8 cellular contexts compared by ENCODE assay signal in genomic region chr14:49641697-49642129, GRCh38. TPM values are rescaled to one million over a fixed set of nuclear protein-coding genes. Genes with fewer than 3 reads are reported as not detected.
DNase-seq lines count a peak whose midpoint lies in the region; ATAC-seq and TF ChIP-seq lines count a peak whose summit lies in the region.

No MANE protein-coding gene starts in this region.

- peak; percentile 79 for DNase-seq in DMS53 (lab: John Stamatoyannopoulos, UW)
- peak; percentile 73 for DNase-seq in LoVo (ENCODE audit: low spot score)
- DNase-seq in brain microvascular endothelial cell = peak; percentile 18
- DNase-seq in natural killer cell = no peak
- no peak for DNase-seq in NCI-H2107 (lab: John Stamatoyannopoulos, UW)
- no peak for DNase-seq in 8988T

- in situ Hi-C loops in brain microvascular endothelial cell (cut with HindIII; ENCODE audit: low pct_ligation_motif_present, low sequenced_read_pairs) = no loop called here

- peak in 1 of 3 donors; percentile 15 for ATAC-seq in natural killer cell
- ATAC-seq in GM18867 (IDR thresholded peaks at IDR 0.05; ENCODE audit: unreplicated experiment) = no peak
- no peak for ATAC-seq in HG03439 (IDR thresholded peaks at IDR 0.05; ENCODE audit: unreplicated experiment)

- H3K27ac Mint-ChIP-seq in natural killer cell = peak overlapping the region; percentile 57 to 79

- H3K4me3 Mint-ChIP-seq in natural killer cell = no peak overlapping the region

- H3K9me3 Mint-ChIP-seq in natural killer cell = no peaks in the 10 kb centered on the region

- intact Hi-C loops in natural killer cell (cut with micrococcal nuclease) = no loop called here

- no peaks in the 10 kb centered on the region for H3K27me3 Mint-ChIP-seq in natural killer cell (ENCODE audit: low read depth in 2 of 2)

- peaks cover 7% of the 10 kb centered on the region for H3K36me3 Mint-ChIP-seq in natural killer cell

- H3K27me3 ChIP-seq in brain microvascular endothelial cell (replicated peaks) = no peaks in the 10 kb centered on the region

- no peak overlapping the region for H3K27ac ChIP-seq in brain microvascular endothelial cell

- TF ChIP-seq CTCF in brain microvascular endothelial cell (IDR thresholded peaks at IDR 0.05; ENCODE audit: low read depth, low read length, missing control alignments) (no peak), natural killer cell (IDR thresholded peaks at IDR 0.05) (no peak)

- peaks cover 22 to 33% of the 10 kb centered on the region in 2 donors for H3K4me1 Mint-ChIP-seq in natural killer cell

- H3K36me3 ChIP-seq in brain microvascular endothelial cell (replicated peaks) = no peaks in the 10 kb centered on the region

- no peak overlapping the region for H3K4me3 ChIP-seq in brain microvascular endothelial cell (ENCODE audit: low read depth, low read length)

RNA-seq across cellular contexts. Expression of gene DNAAF2, which starts 6.7 kb away (rescaled TPM):
- 10 to 100 TPM; 10.5 to 16.2 (median 11.4) TPM for total RNA-seq in natural killer cell

RNA-seq across cellular contexts. Expression of gene MGAT2, which starts 21.1 kb away (rescaled TPM):
- total RNA-seq in natural killer cell = 10 to 100 TPM; 29.9 to 34.8 (median 33.8) TPM

RNA-seq across cellular contexts. Expression of gene RPL36AL, which starts 21.3 kb away (rescaled TPM):
- total RNA-seq in natural killer cell = 100 to 1,000 TPM; 126 to 166 (median 150) TPM

RNA-seq across cellular contexts. Expression of gene LRR1, which starts 43.0 kb away (rescaled TPM):
- 10 to 100 TPM in 1 of 3 donors, 1 to 10 TPM in 2; 8.1 to 11.7 (median 8.7) TPM for total RNA-seq in natural killer cell

RNA-seq across cellular contexts. Expression of gene POLE2, which starts 46.3 kb away (rescaled TPM):
- total RNA-seq in natural killer cell = 1 to 10 TPM; 3.0 to 4.5 (median 4.1) TPM

Comparison
In these comparisons a context has a peak if more than half of its experiments do, and no peak if none do; other contexts are left out.
1. DNase-seq: peak in DMS53 (single experiment), LoVo (single experiment) and brain microvascular endothelial cell (single experiment); none in natural killer cell (single experiment), NCI-H2107 (single experiment) and 8988T (single experiment).